In the genomic region with DNA sequence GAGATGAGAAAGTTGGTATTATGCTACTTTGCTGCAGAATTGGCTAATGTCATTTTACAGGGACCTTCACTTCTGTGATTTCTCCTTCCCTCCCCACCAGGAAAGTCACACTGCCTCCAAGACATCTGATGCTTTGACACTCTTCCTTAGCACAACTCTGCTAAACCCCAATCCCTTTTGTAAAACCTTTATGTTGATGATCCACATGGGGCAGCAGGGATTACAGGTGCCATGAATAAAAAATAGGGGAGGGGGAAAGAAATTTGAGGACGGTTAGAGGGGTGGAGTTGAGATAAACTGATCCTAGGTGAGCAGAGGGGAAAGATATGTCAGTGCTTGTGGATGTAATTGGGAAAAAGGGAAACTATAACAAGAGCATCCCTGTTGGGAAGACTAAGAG, we compare ENCODE assay signal across 15 cellular contexts. TPM values are rescaled to one million over a fixed set of nuclear protein-coding genes. Genes with fewer than 3 reads are reported as not detected.
A peak's percentile ranks its signal among the peaks of the same experiment; 100 is the strongest.
DNase-seq lines count a peak whose midpoint lies in the region; ATAC-seq and TF ChIP-seq lines count a peak whose summit lies in the region.
"Had no signal": no experiment of that assay in that cellular context is flagged by ENCODE, and none has a peak within 500 bp of the region (broad histone marks: within the 10 kb centered on the region; RNA-seq: fewer than 3 reads in every experiment).

No MANE protein-coding gene starts in this region.

- no peak overlapping the region for H2BK5ac ChIP-seq in H9 (ENCODE audit: insufficient read length, low read length)

- H3K4me3 Mint-ChIP-seq in H9 (no peak overlapping the region), neural progenitor cell (no peak overlapping the region)
- no peak overlapping the region for H3K4me3 Mint-ChIP-seq in activated naive CD8-positive, alpha-beta T cell
- H3K4me3 Mint-ChIP-seq in stimulated activated naive B cell treated with anti-CD40 and anti-IgM and Interleukin-4, amounts not matched to agents 10 μg/mL and 1 μg/mL and 100 μg/mL, for 72 hours: peak overlapping the region in 1 of 2 donors; percentile 7
- H3K4me3 Mint-ChIP-seq: B cell had no signal

- H3K23ac ChIP-seq in H9 (ENCODE audit: insufficient read length, low read depth, low read length): no peak overlapping the region

- H3K4me3 ChIP-seq in cardiac muscle cell (no peak overlapping the region), neural progenitor cell (no peak overlapping the region), brain microvascular endothelial cell (ENCODE audit: low read depth, low read length) (no peak overlapping the region), HAP-1 (no peak overlapping the region)

- in situ Hi-C loops in brain microvascular endothelial cell (cut with HindIII; ENCODE audit: low pct_ligation_motif_present, low sequenced_read_pairs): no loop called here
- in situ Hi-C loops in HAP-1 (cut with MboI; ENCODE audit: low sequenced_read_pairs): no loop called here

- H3T11ph ChIP-seq in H9 (ENCODE audit: low read length): no peak overlapping the region

- no peak overlapping the region for H3K4ac ChIP-seq in H9 (ENCODE audit: low read depth, low read length)

- no peak overlapping the region for H2AK5ac ChIP-seq in H9 (ENCODE audit: insufficient read length, low read length)

- H3K4me2 ChIP-seq in H9 (ENCODE audit: insufficient read depth, insufficient read length, low read length) (no peak overlapping the region), neural progenitor cell (peak overlapping the region; percentile 44)

- H4K20me1 ChIP-seq in H9 (ENCODE audit: control insufficient read depth, insufficient read depth, insufficient read length) (no peaks in the 10 kb centered on the region), neural progenitor cell (ENCODE audit: low read depth) (peaks cover 26% of the 10 kb centered on the region)

- H3K79me2 ChIP-seq in H9 (ENCODE audit: insufficient read depth, low read length): no peaks in the 10 kb centered on the region
- H3K79me2 ChIP-seq in neural progenitor cell (ENCODE audit: low read depth): peaks cover 69% of the 10 kb centered on the region

- H3K27me3 Mint-ChIP-seq in H9 (ENCODE audit: low read depth) (no peaks in the 10 kb centered on the region), neural progenitor cell (ENCODE audit: insufficient read depth, low read depth) (no peaks in the 10 kb centered on the region)
- no peaks in the 10 kb centered on the region for H3K27me3 Mint-ChIP-seq in activated naive CD8-positive, alpha-beta T cell
- H3K27me3 Mint-ChIP-seq in stimulated activated naive B cell treated with anti-CD40 and anti-IgM and Interleukin-4, amounts not matched to agents 10 μg/mL and 1 μg/mL and 100 μg/mL, for 72 hours: no peaks in the 10 kb centered on the region
- H3K27me3 Mint-ChIP-seq: B cell had no signal

- peak overlapping the region in 2 of 3 experiments; percentile 16 to 57; a peak in 3 of 7 replicates for H3K27ac Mint-ChIP-seq in H9
- peak overlapping the region; percentile 52 for H3K27ac Mint-ChIP-seq in activated naive CD8-positive, alpha-beta T cell
- no peak overlapping the region for H3K27ac Mint-ChIP-seq in neural progenitor cell
- no peak overlapping the region for H3K27ac Mint-ChIP-seq in stimulated activated naive B cell treated with anti-CD40 and anti-IgM and Interleukin-4, amounts not matched to agents 10 μg/mL and 1 μg/mL and 100 μg/mL, for 72 hours
- H3K27ac Mint-ChIP-seq: B cell had no signal

- H4K8ac ChIP-seq in H9 (replicated peaks; ENCODE audit: insufficient read length, low read depth, low read length): no peak overlapping the region

- no peak overlapping the region for H3K14ac ChIP-seq in H9 (ENCODE audit: insufficient read depth, low read length)

- H3K23me2 ChIP-seq in H9 (ENCODE audit: insufficient read length, low read depth, low read length, poor library complexity, severe bottlenecking): no peaks in the 10 kb centered on the region

- intact Hi-C loops in left cardiac atrium (cut with DNase I): no loop called here

- no peak for TF ChIP-seq CTCF in cardiac muscle cell (IDR thresholded peaks at IDR 0.05; ENCODE audit: low read depth, low read length)
- no peak for TF ChIP-seq CTCF in H9 (conservative IDR thresholded peaks at IDR 0.05)
- TF ChIP-seq CTCF in neural progenitor cell (IDR thresholded peaks at IDR 0.05): no peak
- TF ChIP-seq CTCF in brain microvascular endothelial cell (IDR thresholded peaks at IDR 0.05; ENCODE audit: low read depth, low read length, missing control alignments): no peak

- peaks cover 18 to 68% (median 53%) of the 10 kb centered on the region in 3 experiments; a peak in 6 of 7 replicates for H3K36me3 Mint-ChIP-seq in H9 (ENCODE audit: insufficient read depth in 1 of 3, low read depth in 3 of 3)
- H3K36me3 Mint-ChIP-seq in activated naive CD8-positive, alpha-beta T cell: peaks cover 7% of the 10 kb centered on the region
- H3K36me3 Mint-ChIP-seq in neural progenitor cell: peaks cover 26% of the 10 kb centered on the region
- H3K36me3 Mint-ChIP-seq in stimulated activated naive B cell treated with anti-CD40 and anti-IgM and Interleukin-4, amounts not matched to agents 10 μg/mL and 1 μg/mL and 100 μg/mL, for 72 hours: peaks cover 35 to 42% of the 10 kb centered on the region in 2 donors

- H4K91ac ChIP-seq in H9 (ENCODE audit: insufficient read length, low read depth, low read length): no peak overlapping the region

- H2AFZ ChIP-seq in H9 (ENCODE audit: low read length) (no peak overlapping the region), neural progenitor cell (replicated peaks) (no peak overlapping the region)

- no peak overlapping the region for H3K56ac ChIP-seq in H9 (ENCODE audit: insufficient read length, low read depth, low read length)

- peaks cover 5% of the 10 kb centered on the region for H3K79me1 ChIP-seq in H9 (ENCODE audit: insufficient read depth, low read depth, low read length, poor library complexity, severe bottlenecking)

- H3K9me3 Mint-ChIP-seq in H9: no peaks in the 10 kb centered on the region
- H3K9me3 Mint-ChIP-seq in activated naive CD8-positive, alpha-beta T cell (ENCODE audit: low read depth): no peaks in the 10 kb centered on the region
- no peaks in the 10 kb centered on the region for H3K9me3 Mint-ChIP-seq in neural progenitor cell
- H3K9me3 Mint-ChIP-seq in stimulated activated naive B cell treated with anti-CD40 and anti-IgM and Interleukin-4, amounts not matched to agents 10 μg/mL and 1 μg/mL and 100 μg/mL, for 72 hours: no peaks in the 10 kb centered on the region

- peaks cover 20% of the 10 kb centered on the region for H3F3A ChIP-seq in neural progenitor cell (ENCODE audit: low read depth)

- no peak overlapping the region for H4K5ac ChIP-seq in H9 (ENCODE audit: insufficient read length, low read depth, low read length)

- H2BK20ac ChIP-seq in H9 (ENCODE audit: low read depth, low read length, poor library complexity, severe bottlenecking): no peak overlapping the region

- H3K27ac ChIP-seq in cardiac muscle cell (peak overlapping the region; percentile 2), H9 (ENCODE audit: insufficient read length, low read depth, low read length) (no peak overlapping the region), neural progenitor cell (peak overlapping the region; percentile 34), brain microvascular endothelial cell (no peak overlapping the region)

- no peak for ATAC-seq in left cardiac atrium
- no peak for ATAC-seq in stimulated activated naive B cell treated with anti-CD40 and anti-IgM and Interleukin-4, amounts not matched to agents 10 μg/mL and 1 μg/mL and 100 μg/mL, for 72 hours (replicated peaks)
- ATAC-seq: Right ventricle myocardium inferior had no signal

- H3K36me3 ChIP-seq in cardiac muscle cell: peaks cover 34% of the 10 kb centered on the region
- peaks cover 19% of the 10 kb centered on the region for H3K36me3 ChIP-seq in neural progenitor cell
- H3K36me3 ChIP-seq in brain microvascular endothelial cell (replicated peaks): peaks cover 16% of the 10 kb centered on the region
- H3K36me3 ChIP-seq in HAP-1 (replicated peaks): peaks cover 46% of the 10 kb centered on the region

- DNase-seq in cardiac muscle cell (ENCODE audit: low read depth in 1 of 2, low spot score in 1 of 2): no peak
- DNase-seq in left cardiac atrium: no peak
- no peak for DNase-seq in H9
- DNase-seq in neural progenitor cell (ENCODE audit: low spot score): peak; percentile 35
- no peak for DNase-seq in brain microvascular endothelial cell
- DNase-seq in HAP-1 (ENCODE audit: low spot score in 2 of 2): no peak
- no peak for DNase-seq in stimulated activated naive B cell treated with anti-CD40 and anti-IgM and Interleukin-4, amounts not matched to agents 10 μg/mL and 1 μg/mL and 100 μg/mL, for 72 hours
- DNase-seq: MM.1S, NCI-H1105 treated with DMSO at 0.1 percent for 48 hours, NCI-H187, NCI-H446, NCI-H748 treated with DMSO at 0.1 percent for 48 hours had no signal

- H3K9ac ChIP-seq in H9 (ENCODE audit: extremely low read depth, insufficient read length, low read length): no peak overlapping the region
- H3K9ac ChIP-seq in neural progenitor cell: no peak overlapping the region

- H3K27me3 ChIP-seq in cardiac muscle cell: no peaks in the 10 kb centered on the region
- H3K27me3 ChIP-seq in H9 (ENCODE audit: insufficient read depth, low read length): no peaks in the 10 kb centered on the region
- no peaks in the 10 kb centered on the region for H3K27me3 ChIP-seq in neural progenitor cell
- no peaks in the 10 kb centered on the region for H3K27me3 ChIP-seq in brain microvascular endothelial cell (replicated peaks)
- no peaks in the 10 kb centered on the region for H3K27me3 ChIP-seq in HAP-1 (ENCODE audit: low read depth)

- no peak overlapping the region for H2BK15ac ChIP-seq in H9 (ENCODE audit: low read depth, low read length)

- no peak overlapping the region for H2BK12ac ChIP-seq in H9 (ENCODE audit: insufficient read length, low read depth, low read length)

- H3K4me1 ChIP-seq in cardiac muscle cell (ENCODE audit: low read depth) (no peaks in the 10 kb centered on the region), H9 (ENCODE audit: insufficient read depth, low read length) (no peaks in the 10 kb centered on the region; the same call in 1 of the 2 replicates), neural progenitor cell (peaks cover 29% of the 10 kb centered on the region), HAP-1 (peaks cover 22% of the 10 kb centered on the region)

- no peaks in the 10 kb centered on the region for H3K9me3 ChIP-seq in cardiac muscle cell (ENCODE audit: low read depth)
- H3K9me3 ChIP-seq in H9 (ENCODE audit: control insufficient read depth, low read depth, low read length): no peaks in the 10 kb centered on the region
- H3K9me3 ChIP-seq in neural progenitor cell (ENCODE audit: low read depth): no peaks in the 10 kb centered on the region
- no peaks in the 10 kb centered on the region for H3K9me3 ChIP-seq in HAP-1

- H2BK120ac ChIP-seq in H9 (ENCODE audit: low read depth, low read length, poor library complexity, severe bottlenecking): no peak overlapping the region

- 100% methylated on average over 1 of the region's 1 CpG for WGBS in H9 (ENCODE audit: extremely low coverage, insufficient read length, low lambda C conversion rate)

- H3K4me1 Mint-ChIP-seq in H9 (peaks cover 10 to 24% of the 10 kb centered on the region in 2 experiments), neural progenitor cell (peaks cover 9% of the 10 kb centered on the region)
- H3K4me1 Mint-ChIP-seq in activated naive CD8-positive, alpha-beta T cell (ENCODE audit: low read depth): peaks cover 45% of the 10 kb centered on the region
- peaks cover 21 to 34% of the 10 kb centered on the region in 2 donors for H3K4me1 Mint-ChIP-seq in stimulated activated naive B cell treated with anti-CD40 and anti-IgM and Interleukin-4, amounts not matched to agents 10 μg/mL and 1 μg/mL and 100 μg/mL, for 72 hours

- H3K18ac ChIP-seq in H9 (ENCODE audit: insufficient read length, low read depth, low read length): no peak overlapping the region

RNA-seq across cellular contexts. Expression of gene CCNT2, which starts 26.4 kb away (rescaled TPM):
- total RNA-seq in cardiac muscle cell: 24.9 and 27.7 TPM in 2 replicates
- polyA plus RNA-seq in cardiac muscle cell: 21.9 and 31.8 TPM in 2 replicates
- total RNA-seq in left cardiac atrium: 10 to 100 TPM; 20.3 to 24.2 TPM
- total RNA-seq in H9 (2021): 39.3 and 42.0 TPM in 2 replicates
- total RNA-seq in neural progenitor cell (ENCODE audit: low replicate concordance): 62.3 and 108 TPM in 2 replicates

Comparison
In these comparisons a context has a peak if more than half of its experiments do, and no peak if none do; other contexts are left out.
1. H3K27ac ChIP-seq: peak in cardiac muscle cell (single experiment) and neural progenitor cell (single experiment); none in H9 (single experiment) and brain microvascular endothelial cell (single experiment).
2. H3K27ac Mint-ChIP-seq: peak in H9 (2 of 3) and activated naive CD8-positive, alpha-beta T cell (single experiment); none in neural progenitor cell (single experiment) and stimulated activated naive B cell treated with anti-CD40 and anti-IgM and Interleukin-4, amounts not matched to agents 10 μg/mL and 1 μg/mL and 100 μg/mL, for 72 hours (single experiment).